In the genomic region with DNA sequence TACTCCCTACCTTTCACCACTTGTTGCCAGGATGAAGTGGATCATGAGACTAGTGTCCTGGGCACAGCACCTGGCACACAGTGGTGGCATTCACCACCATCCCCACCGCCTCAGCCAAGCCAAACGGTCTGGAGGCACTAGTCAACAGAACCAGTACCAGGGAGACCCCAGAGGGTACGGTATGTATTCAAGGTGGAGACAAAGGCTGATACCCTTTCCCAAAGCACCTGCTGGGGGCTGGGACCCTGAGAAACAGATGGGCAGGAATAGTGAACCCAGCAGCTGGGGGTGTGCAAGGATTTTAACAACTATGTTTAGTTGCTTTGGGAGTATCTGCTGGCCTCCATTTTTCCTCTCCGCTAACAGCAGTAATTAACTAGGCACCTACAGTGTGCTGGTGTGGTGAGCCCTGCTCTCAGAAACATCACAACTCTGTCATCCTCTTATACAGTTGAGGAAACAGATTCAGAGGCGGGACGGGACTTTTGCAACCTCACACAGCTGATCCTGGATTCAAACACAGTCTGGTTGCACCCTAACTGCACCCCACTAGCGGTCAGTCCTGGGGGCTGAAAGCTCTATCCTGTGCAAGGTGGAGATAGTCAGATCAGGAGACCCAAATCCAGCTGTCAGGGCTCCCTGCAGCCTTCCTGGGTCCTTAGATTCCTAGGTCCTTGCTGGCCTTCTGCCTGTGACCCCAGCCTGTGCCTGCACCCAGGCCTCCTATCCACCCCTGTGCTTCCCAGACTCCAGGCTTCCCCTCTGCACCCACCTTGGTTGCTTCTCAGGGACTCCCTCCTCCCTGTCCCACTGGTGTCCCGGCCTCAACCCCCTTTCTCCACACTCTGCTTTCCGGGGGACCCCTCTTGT, we compare ENCODE assay signal across 8 cellular contexts. TPM values are rescaled to one million over a fixed set of nuclear protein-coding genes. Genes with fewer than 3 reads are reported as not detected.
DNase-seq lines count a peak whose midpoint lies in the region; ATAC-seq and TF ChIP-seq lines count a peak whose summit lies in the region.

No MANE protein-coding gene starts in this region.

- DNase-seq in AG10803 (ENCODE audit: low read depth) (no peak), Karpas-422 (no peak), chondrocyte (ENCODE audit: low spot score) (no peak), GM19240 (ENCODE audit: insufficient read length, low spot score) (no peak), germinal center (ENCODE audit: low spot score) (no peak)
- peak in 5 of 10 donors; percentile 2 to 64 (median 8) for DNase-seq in naive thymus-derived CD8-positive, alpha-beta T cell

- H3K27me3 Mint-ChIP-seq in chondrocyte (ENCODE audit: low read depth), result no peaks in the 10 kb centered on the region
- H3K27me3 Mint-ChIP-seq in naive thymus-derived CD8-positive, alpha-beta T cell, result no peaks in the 10 kb centered on the region

- peak overlapping the region; percentile 20 for H3K27ac Mint-ChIP-seq in chondrocyte (ENCODE audit: unreplicated experiment)
- peak overlapping the region in 7 of 10 donors; percentile 17 to 88 (median 62) for H3K27ac Mint-ChIP-seq in naive thymus-derived CD8-positive, alpha-beta T cell

- peaks cover 48% of the 10 kb centered on the region for H3K4me1 Mint-ChIP-seq in chondrocyte (ENCODE audit: low read depth)
- H3K4me1 Mint-ChIP-seq in naive thymus-derived CD8-positive, alpha-beta T cell, result peaks cover 14 to 31% (median 25%) of the 10 kb centered on the region in 4 donors

- no peaks in the 10 kb centered on the region for H3K27me3 ChIP-seq in Karpas-422 (ENCODE audit: low read length)

- no peak for ATAC-seq in naive thymus-derived CD8-positive, alpha-beta T cell
- no peak for ATAC-seq in GM18517 (IDR thresholded peaks at IDR 0.05; ENCODE audit: unreplicated experiment)
- no peak for ATAC-seq in GM21515 (IDR thresholded peaks at IDR 0.05; ENCODE audit: unreplicated experiment)

- H3K9me3 Mint-ChIP-seq in chondrocyte (ENCODE audit: low read depth), result no peaks in the 10 kb centered on the region
- H3K9me3 Mint-ChIP-seq in naive thymus-derived CD8-positive, alpha-beta T cell, result no peaks in the 10 kb centered on the region

- H3K9me2 ChIP-seq in Karpas-422 (replicated peaks; ENCODE audit: insufficient read depth, low read length), result no peaks in the 10 kb centered on the region

- H3K36me3 ChIP-seq in Karpas-422 (ENCODE audit: insufficient read depth, low read length), result peaks cover 7% of the 10 kb centered on the region

- peak overlapping the region; percentile 88 for H3K9ac ChIP-seq in Karpas-422 (ENCODE audit: low read length)

- H4K20me1 ChIP-seq in Karpas-422 (ENCODE audit: insufficient read depth, low read depth, low read length), result no peaks in the 10 kb centered on the region

- peak overlapping the region; percentile 78 for H3K4me3 ChIP-seq in AG10803 (ENCODE audit: low read length)
- peak overlapping the region; percentile 98 for H3K4me3 ChIP-seq in Karpas-422 (ENCODE audit: low read length)

- no peak overlapping the region for H2AFZ ChIP-seq in Karpas-422 (ENCODE audit: low read length)

- no peak for TF ChIP-seq CTCF in AG10803 (conservative IDR thresholded peaks at IDR 0.05; ENCODE audit: low read length)
- no peak for TF ChIP-seq CTCF in chondrocyte (IDR thresholded peaks at IDR 0.05)

- H3K4me2 ChIP-seq in Karpas-422 (ENCODE audit: low read depth, low read length, poor library complexity, severe bottlenecking), result peak overlapping the region; percentile 95

- H3K4me3 Mint-ChIP-seq in chondrocyte (ENCODE audit: unreplicated experiment), result peak overlapping the region; percentile 82
- peak overlapping the region; percentile 68 to 94 (median 80) for H3K4me3 Mint-ChIP-seq in naive thymus-derived CD8-positive, alpha-beta T cell

- POLR2A ChIA-PET in naive thymus-derived CD8-positive, alpha-beta T cell (lab: Charles Lee), result interaction anchor here (0.7 to 3.8 kb wide), 4 partner anchors 41 to 221 kb away, joined by 3 to 21 read pairs (median 5); partner anchors contain the start of gene CDK5RAP1

- H3K9me3 ChIP-seq in Karpas-422 (ENCODE audit: low read length), result no peaks in the 10 kb centered on the region

- no peaks in the 10 kb centered on the region for H3K36me3 Mint-ChIP-seq in chondrocyte (ENCODE audit: low read depth)
- H3K36me3 Mint-ChIP-seq in naive thymus-derived CD8-positive, alpha-beta T cell, result no peaks in the 10 kb centered on the region

- H3K79me2 ChIP-seq in Karpas-422 (ENCODE audit: low read length), result peaks cover 36% of the 10 kb centered on the region

- H3K27ac ChIP-seq in Karpas-422 (ENCODE audit: low read length), result peak overlapping the region; percentile 51

- peaks cover 70% of the 10 kb centered on the region for H3K4me1 ChIP-seq in Karpas-422 (ENCODE audit: low read length)

RNA-seq across cellular contexts. Expression of gene SNTA1, which starts 1.2 kb away (rescaled TPM):
- 51.4 and 85.6 TPM in 2 replicates for total RNA-seq in Karpas-422 (2014; rRNA removed; shearing (Covaris generic); ENCODE audit: low replicate concordance)
- total RNA-seq in chondrocyte, result 22.3 to 68.1 TPM (median 63.3 TPM) in 3 replicates
- total RNA-seq in naive thymus-derived CD8-positive, alpha-beta T cell, result 1 to 10 TPM; 3.6 to 4.3 TPM
- 1 to 10 TPM; 6.1 to 9.1 (median 6.4) TPM for polyA plus RNA-seq in naive thymus-derived CD8-positive, alpha-beta T cell

RNA-seq across cellular contexts. Expression of gene CDK5RAP1, which starts 41.1 kb away (rescaled TPM):
- 30.7 and 32.5 TPM in 2 replicates for total RNA-seq in Karpas-422 (2014; rRNA removed; shearing (Covaris generic); ENCODE audit: low replicate concordance)
- total RNA-seq in chondrocyte, result 21.7 to 28.3 TPM (median 26.1 TPM) in 3 replicates
- total RNA-seq in naive thymus-derived CD8-positive, alpha-beta T cell, result 10 to 100 TPM; 46.7 to 53.3 TPM
- 10 to 100 TPM; 28.7 to 36.6 (median 33.9) TPM for polyA plus RNA-seq in naive thymus-derived CD8-positive, alpha-beta T cell

RNA-seq across cellular contexts. Expression of gene CBFA2T2, which starts 47.5 kb away (rescaled TPM):
- 47.6 and 54.8 TPM in 2 replicates for total RNA-seq in Karpas-422 (2014; rRNA removed; shearing (Covaris generic); ENCODE audit: low replicate concordance)
- 14.7 to 23.6 TPM (median 23.5 TPM) in 3 replicates for total RNA-seq in chondrocyte
- 10 to 100 TPM; 33.5 to 33.8 TPM for total RNA-seq in naive thymus-derived CD8-positive, alpha-beta T cell
- 10 to 100 TPM; 11.9 to 17.9 (median 14.8) TPM for polyA plus RNA-seq in naive thymus-derived CD8-positive, alpha-beta T cell
